ENCODE assay signal across 8 cellular contexts in genomic region chr2:10835052-10835970, GRCh38. TPM values are rescaled to one million over a fixed set of nuclear protein-coding genes. Genes with fewer than 3 reads are reported as not detected.
DNase-seq lines count a peak whose midpoint lies in the region; ATAC-seq and TF ChIP-seq lines count a peak whose summit lies in the region.

No MANE protein-coding gene starts in this region.

- H3K4me3 ChIP-seq in retinal pigment epithelial cell (ENCODE audit: low read length) = no peak overlapping the region

- DNase-seq in Ammon's horn (ENCODE audit: low spot score) (peak; percentile 60), GM19240 (ENCODE audit: insufficient read length, low spot score) (peak; percentile 52), RKO (ENCODE audit: low spot score) (peak; percentile 18), Right ventricle myocardium superior (peak; percentile 83), retinal pigment epithelial cell (ENCODE audit: low read depth) (no peak), NCI-H1105 (lab: John Stamatoyannopoulos, UW) (no peak)
- peak; percentile 60 for DNase-seq in activated T-helper 9 cell treated with anti-CD3 and anti-CD28 coated beads, Interleukin-2, amount 50 U/mL, for 16 hours (ENCODE audit: low read depth)

- TF ChIP-seq CTCF in retinal pigment epithelial cell (conservative IDR thresholded peaks at IDR 0.05; ENCODE audit: low read depth, low read length) = peak; percentile 89

- ATAC-seq in HG03571 (IDR thresholded peaks at IDR 0.05; ENCODE audit: unreplicated experiment) = peak; percentile 75
- peak; percentile 90 for ATAC-seq in Right ventricle myocardium superior (ENCODE audit: poor library complexity)

- intact Hi-C loops in Right ventricle myocardium superior (cut with DNase I) = loop anchor here (5.0 kb wide), 1 partner anchor 192 kb away; no protein-coding TSS in a partner anchor

RNA-seq across cellular contexts. Expression of gene PDIA6, which starts 22.7 kb away (rescaled TPM):
- total RNA-seq in Right ventricle myocardium superior = 111 TPM

Comparison
In these comparisons a context has a peak if more than half of its experiments do, and no peak if none do; other contexts are left out.
1. DNase-seq: peak in Ammon's horn (single experiment), GM19240 (single experiment), RKO (single experiment), activated T-helper 9 cell treated with anti-CD3 and anti-CD28 coated beads, Interleukin-2, amount 50 U/mL, for 16 hours (single experiment) and Right ventricle myocardium superior (single experiment); none in retinal pigment epithelial cell (single experiment) and NCI-H1105 (single experiment).